ENCODE assay signal across 18 cellular contexts in the genomic region with DNA sequence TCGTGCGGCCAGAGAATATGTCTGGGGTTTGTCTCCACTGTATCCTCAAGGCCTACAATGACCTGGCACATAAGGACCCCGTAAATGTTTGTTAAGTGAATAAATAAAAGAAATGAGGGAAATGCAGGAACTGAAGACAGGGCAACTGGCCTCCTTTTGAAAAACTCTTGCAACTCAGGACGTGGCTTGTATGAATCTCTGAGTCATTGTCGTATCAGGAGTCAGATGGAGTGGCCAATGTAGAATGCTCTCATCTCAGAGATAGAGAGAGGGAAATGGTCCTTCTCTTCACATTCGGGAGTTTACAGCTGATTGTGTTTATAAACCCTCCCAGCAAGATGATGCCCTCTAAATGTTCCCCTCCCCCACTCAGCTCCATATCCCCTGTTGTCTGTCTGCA. TPM values are rescaled to one million over a fixed set of nuclear protein-coding genes. Genes with fewer than 3 reads are reported as not detected.
A peak's percentile ranks its signal among the peaks of the same experiment; 100 is the strongest.
DNase-seq lines count a peak whose midpoint lies in the region; ATAC-seq, FAIRE-seq and TF ChIP-seq lines count a peak whose summit lies in the region.
"Had no signal": no experiment of that assay in that cellular context is flagged by ENCODE, and none has a peak within 500 bp of the region (broad histone marks: within the 10 kb centered on the region; RNA-seq: fewer than 3 reads in every experiment).

No MANE protein-coding gene starts in this region.

- no peaks in the 10 kb centered on the region for H3K27me3 ChIP-seq in brain microvascular endothelial cell (replicated peaks)
- H3K27me3 ChIP-seq in gastroesophageal sphincter = no peaks in the 10 kb centered on the region
- H3K27me3 ChIP-seq: BE2C had no signal

- DNase-seq in AG08395 (ENCODE audit: low spot score) (peak; percentile 35), EL (peak; percentile 10), LHCN-M2 (ENCODE audit: low read depth) (peak; percentile 27), brain microvascular endothelial cell (peak; percentile 28), HuH-7 (ENCODE audit: low spot score) (no peak), UCSD-AML1 (lab: John Stamatoyannopoulos, UW; ENCODE audit: unreplicated experiment) (no peak), GM19239 (ENCODE audit: insufficient read length, low spot score) (no peak)
- DNase-seq: BE2C; CD4-positive, alpha-beta memory T cell; DND-41; NCI-H1048; NCI-H2171 treated with DMSO at 0.1 percent for 48 hours; NCI-H524; RPMI8226 had no signal

- no peak overlapping the region for H3K4me3 ChIP-seq in brain microvascular endothelial cell (ENCODE audit: low read depth, low read length)
- no peak overlapping the region for H3K4me3 ChIP-seq in gastroesophageal sphincter
- H3K4me3 ChIP-seq: HAP-1, K562 had no signal

- no peak for TF ChIP-seq POLR2A in gastroesophageal sphincter (IDR thresholded peaks at IDR 0.05)

- in situ Hi-C loops in brain microvascular endothelial cell (cut with HindIII; ENCODE audit: low pct_ligation_motif_present, low sequenced_read_pairs) = no loop called here

- H3K4me1 ChIP-seq in gastroesophageal sphincter = peaks cover 0 to 11% (median 0%) of the 10 kb centered on the region in 3 donors
- H3K4me1 ChIP-seq: BE2C had no signal

- 76 to 78% methylated on average over 6 of the region's 6 CpGs for WGBS in gastroesophageal sphincter (ENCODE audit: low coverage in 1 of 2), 2 donors

- no peak for FAIRE-seq in GM19239 (lab: Jason Lieb, UNC)
- FAIRE-seq: HTR-8/SVneo, K562 had no signal

- H3K27ac ChIP-seq in brain microvascular endothelial cell (no peak overlapping the region), gastroesophageal sphincter (no peak overlapping the region)

- ATAC-seq in gastroesophageal sphincter = no peak
- ATAC-seq: K562 had no signal

- no peaks in the 10 kb centered on the region for H3K36me3 ChIP-seq in brain microvascular endothelial cell (replicated peaks)
- H3K36me3 ChIP-seq in gastroesophageal sphincter = no peaks in the 10 kb centered on the region
- H3K36me3 ChIP-seq: BE2C, HAP-1 had no signal

- TF ChIP-seq EP300 in gastroesophageal sphincter (IDR thresholded peaks at IDR 0.05) = no peak

- no peaks in the 10 kb centered on the region for H3K9me3 ChIP-seq in gastroesophageal sphincter
- H3K9me3 ChIP-seq: BE2C, HAP-1 had no signal

- no peak for TF ChIP-seq CTCF in brain microvascular endothelial cell (IDR thresholded peaks at IDR 0.05; ENCODE audit: low read depth, low read length, missing control alignments)
- TF ChIP-seq CTCF in gastroesophageal sphincter (IDR thresholded peaks at IDR 0.05) = no peak

RNA-seq across cellular contexts. Expression of gene UST, which starts 57.1 kb away (rescaled TPM):
- total RNA-seq in LHCN-M2 (2014; rRNA removed) (4.9 and 5.6 TPM in 2 replicates), gastroesophageal sphincter (10 to 100 TPM; 17.4 to 48.1 (median 32.4) TPM)
- 1.3 TPM for polyA plus RNA-seq in LHCN-M2 (2012)

Comparison
In these comparisons a context has a peak if more than half of its experiments do, and no peak if none do; other contexts are left out.
1. DNase-seq: peak in AG08395 (single experiment), EL (single experiment), LHCN-M2 (single experiment) and brain microvascular endothelial cell (single experiment); none in HuH-7 (single experiment), UCSD-AML1 (single experiment) and GM19239 (single experiment).